ENCODE assay signal across 1 cellular context in the genomic region with DNA sequence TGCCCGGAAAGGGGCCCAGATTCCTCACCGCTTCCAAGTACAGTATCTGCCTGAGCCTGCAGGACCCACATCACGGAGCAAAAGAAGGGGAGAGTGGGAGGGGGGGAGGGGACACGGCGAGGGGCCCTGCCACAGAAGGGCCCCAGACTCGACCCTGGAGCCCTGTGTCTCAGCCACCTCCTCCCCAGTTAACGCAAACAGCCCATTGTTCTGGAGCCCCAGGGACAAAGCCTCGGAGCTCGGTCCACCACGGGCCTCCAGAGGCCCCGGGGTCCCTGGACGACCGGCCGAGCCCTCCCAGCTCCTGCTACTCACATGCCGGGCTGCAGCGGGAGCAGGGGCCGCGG.
TF ChIP-seq lines count a peak whose summit lies in the region.

No MANE protein-coding gene starts in this region.

TF ChIP-seq in HepG2, 621 proteins besides CTCF, POLR2A, EP300 and RAD21:
- TF ChIP-seq HOXA5 (CRISPR knock-in tag; IDR thresholded peaks at IDR 0.05) (no peak), ZNF747 (CRISPR knock-in tag; IDR thresholded peaks at IDR 0.05; ENCODE audit: borderline replicate concordance) (no peak), SALL1 (CRISPR knock-in tag; IDR thresholded peaks at IDR 0.05) (0 out of 2 replicates have a peak, but pooled peaks have one; percentile 8), ZNF713 (CRISPR knock-in tag; IDR thresholded peaks at IDR 0.05) (no peak), MBNL3 (CRISPR knock-in tag; conservative IDR thresholded peaks at IDR 0.05) (no peak), ZNF34 (CRISPR knock-in tag; IDR thresholded peaks at IDR 0.05; ENCODE audit: borderline replicate concordance) (no peak), SNRNP70 (IDR thresholded peaks at IDR 0.05; ENCODE audit: low read depth, low read length) (no peak)
- TF ChIP-seq, protein P1, sequence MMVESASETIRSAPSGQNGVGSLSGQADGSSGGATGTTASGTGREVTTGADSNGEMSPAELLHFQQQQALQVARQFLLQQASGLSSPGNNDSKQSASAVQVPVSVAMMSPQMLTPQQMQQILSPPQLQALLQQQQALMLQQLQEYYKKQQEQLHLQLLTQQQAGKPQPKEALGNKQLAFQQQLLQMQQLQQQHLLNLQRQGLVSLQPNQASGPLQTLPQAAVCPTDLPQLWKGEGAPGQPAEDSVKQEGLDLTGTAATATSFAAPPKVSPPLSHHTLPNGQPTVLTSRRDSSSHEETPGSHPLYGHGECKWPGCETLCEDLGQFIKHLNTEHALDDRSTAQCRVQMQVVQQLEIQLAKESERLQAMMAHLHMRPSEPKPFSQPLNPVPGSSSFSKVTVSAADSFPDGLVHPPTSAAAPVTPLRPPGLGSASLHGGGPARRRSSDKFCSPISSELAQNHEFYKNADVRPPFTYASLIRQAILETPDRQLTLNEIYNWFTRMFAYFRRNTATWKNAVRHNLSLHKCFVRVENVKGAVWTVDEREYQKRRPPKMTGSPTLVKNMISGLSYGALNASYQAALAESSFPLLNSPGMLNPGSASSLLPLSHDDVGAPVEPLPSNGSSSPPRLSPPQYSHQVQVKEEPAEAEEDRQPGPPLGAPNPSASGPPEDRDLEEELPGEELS (CRISPR knock-in tag; IDR thresholded peaks at IDR 0.05): no peak
